1 cellular context compared by ENCODE assay signal in genomic region chr13:44989071-44989889, GRCh38.
TF ChIP-seq lines count a peak whose summit lies in the region.

A gene with protein sequence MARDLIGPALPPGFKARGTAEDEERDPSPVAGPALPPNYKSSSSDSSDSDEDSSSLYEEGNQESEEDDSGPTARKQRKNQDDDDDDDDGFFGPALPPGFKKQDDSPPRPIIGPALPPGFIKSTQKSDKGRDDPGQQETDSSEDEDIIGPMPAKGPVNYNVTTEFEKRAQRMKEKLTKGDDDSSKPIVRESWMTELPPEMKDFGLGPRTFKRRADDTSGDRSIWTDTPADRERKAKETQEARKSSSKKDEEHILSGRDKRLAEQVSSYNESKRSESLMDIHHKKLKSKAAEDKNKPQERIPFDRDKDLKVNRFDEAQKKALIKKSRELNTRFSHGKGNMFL (plus strand): TSS chr13:44989538. CDS start chr13:44989655, 117 bp downstream.
Gene NUFIP1 (minus strand): TSS chr13:44989471. CDS start chr13:44989436, 35 bp downstream.

TF ChIP-seq in HepG2, 621 proteins besides CTCF, POLR2A, EP300 and RAD21 (continued from another document and continues in another):
- TF ChIP-seq, protein P1, sequence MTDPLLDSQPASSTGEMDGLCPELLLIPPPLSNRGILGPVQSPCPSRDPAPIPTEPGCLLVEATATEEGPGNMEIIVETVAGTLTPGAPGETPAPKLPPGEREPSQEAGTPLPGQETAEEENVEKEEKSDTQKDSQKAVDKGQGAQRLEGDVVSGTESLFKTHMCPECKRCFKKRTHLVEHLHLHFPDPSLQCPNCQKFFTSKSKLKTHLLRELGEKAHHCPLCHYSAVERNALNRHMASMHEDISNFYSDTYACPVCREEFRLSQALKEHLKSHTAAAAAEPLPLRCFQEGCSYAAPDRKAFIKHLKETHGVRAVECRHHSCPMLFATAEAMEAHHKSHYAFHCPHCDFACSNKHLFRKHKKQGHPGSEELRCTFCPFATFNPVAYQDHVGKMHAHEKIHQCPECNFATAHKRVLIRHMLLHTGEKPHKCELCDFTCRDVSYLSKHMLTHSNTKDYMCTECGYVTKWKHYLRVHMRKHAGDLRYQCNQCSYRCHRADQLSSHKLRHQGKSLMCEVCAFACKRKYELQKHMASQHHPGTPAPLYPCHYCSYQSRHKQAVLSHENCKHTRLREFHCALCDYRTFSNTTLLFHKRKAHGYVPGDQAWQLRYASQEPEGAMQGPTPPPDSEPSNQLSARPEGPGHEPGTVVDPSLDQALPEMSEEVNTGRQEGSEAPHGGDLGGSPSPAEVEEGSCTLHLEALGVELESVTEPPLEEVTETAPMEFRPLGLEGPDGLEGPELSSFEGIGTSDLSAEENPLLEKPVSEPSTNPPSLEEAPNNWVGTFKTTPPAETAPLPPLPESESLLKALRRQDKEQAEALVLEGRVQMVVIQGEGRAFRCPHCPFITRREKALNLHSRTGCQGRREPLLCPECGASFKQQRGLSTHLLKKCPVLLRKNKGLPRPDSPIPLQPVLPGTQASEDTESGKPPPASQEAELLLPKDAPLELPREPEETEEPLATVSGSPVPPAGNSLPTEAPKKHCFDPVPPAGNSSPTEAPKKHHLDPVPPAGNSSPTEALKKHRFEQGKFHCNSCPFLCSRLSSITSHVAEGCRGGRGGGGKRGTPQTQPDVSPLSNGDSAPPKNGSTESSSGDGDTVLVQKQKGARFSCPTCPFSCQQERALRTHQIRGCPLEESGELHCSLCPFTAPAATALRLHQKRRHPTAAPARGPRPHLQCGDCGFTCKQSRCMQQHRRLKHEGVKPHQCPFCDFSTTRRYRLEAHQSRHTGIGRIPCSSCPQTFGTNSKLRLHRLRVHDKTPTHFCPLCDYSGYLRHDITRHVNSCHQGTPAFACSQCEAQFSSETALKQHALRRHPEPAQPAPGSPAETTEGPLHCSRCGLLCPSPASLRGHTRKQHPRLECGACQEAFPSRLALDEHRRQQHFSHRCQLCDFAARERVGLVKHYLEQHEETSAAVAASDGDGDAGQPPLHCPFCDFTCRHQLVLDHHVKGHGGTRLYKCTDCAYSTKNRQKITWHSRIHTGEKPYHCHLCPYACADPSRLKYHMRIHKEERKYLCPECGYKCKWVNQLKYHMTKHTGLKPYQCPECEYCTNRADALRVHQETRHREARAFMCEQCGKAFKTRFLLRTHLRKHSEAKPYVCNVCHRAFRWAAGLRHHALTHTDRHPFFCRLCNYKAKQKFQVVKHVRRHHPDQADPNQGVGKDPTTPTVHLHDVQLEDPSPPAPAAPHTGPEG (CRISPR knock-in tag; IDR thresholded peaks at IDR 0.05) = no peak
- TF ChIP-seq ZNF3 (CRISPR knock-in tag; IDR thresholded peaks at IDR 0.05) (0 out of 2 replicates have a peak, but pooled peaks have one; percentile 20), MLXIP (CRISPR knock-in tag; IDR thresholded peaks at IDR 0.05; ENCODE audit: borderline replicate concordance) (no peak), TCF7 (IDR thresholded peaks at IDR 0.05; ENCODE audit: low read depth) (no peak), ZEB1 (IDR thresholded peaks at IDR 0.05; ENCODE audit: insufficient replicate concordance, low read depth) (peak; percentile 37), MLLT10 (CRISPR knock-in tag; IDR thresholded peaks at IDR 0.05) (no peak), ZBTB25 (CRISPR knock-in tag; IDR thresholded peaks at IDR 0.05) (peak; percentile 36; the same call in 1 of the 2 replicates), ARNT2 (CRISPR knock-in tag; IDR thresholded peaks at IDR 0.05; ENCODE audit: low read depth) (0 out of 2 replicates have a peak, but pooled peaks have one; percentile 20), PHB2 (IDR thresholded peaks at IDR 0.05; ENCODE audit: partially characterized antibody) (no peak), ZBTB4 (CRISPR knock-in tag; IDR thresholded peaks at IDR 0.05; ENCODE audit: borderline replicate concordance) (no peak; the same call in 1 of the 2 replicates), ZNF556 (CRISPR knock-in tag; IDR thresholded peaks at IDR 0.05; ENCODE audit: borderline replicate concordance) (peak; percentile 85; the same call in 1 of the 2 replicates), ZNF501 (CRISPR knock-in tag; IDR thresholded peaks at IDR 0.05) (peak; percentile 73), SAP130 (CRISPR knock-in tag; IDR thresholded peaks at IDR 0.05; ENCODE audit: low read depth) (peak; percentile 98), MED13 (CRISPR knock-in tag; IDR thresholded peaks at IDR 0.05) (no peak), IRX3 (CRISPR knock-in tag; IDR thresholded peaks at IDR 0.05; ENCODE audit: borderline replicate concordance, low read depth) (0 out of 2 replicates have a peak, but pooled peaks have one; percentile 83), RFXAP (CRISPR knock-in tag; IDR thresholded peaks at IDR 0.05; ENCODE audit: borderline replicate concordance) (0 out of 2 replicates have a peak, but pooled peaks have one; percentile 41), HCFC1 (IDR thresholded peaks at IDR 0.05; ENCODE audit: low read depth, low read length) (peak; percentile 69; the same call in 1 of the 2 replicates), ZNF354B (CRISPR knock-in tag; IDR thresholded peaks at IDR 0.05) (no peak), ZNF331 (CRISPR knock-in tag; IDR thresholded peaks at IDR 0.05) (peak; percentile 84), ZFP36L2 (CRISPR knock-in tag; IDR thresholded peaks at IDR 0.05) (no peak), ARID4A (CRISPR knock-in tag; IDR thresholded peaks at IDR 0.05; ENCODE audit: borderline replicate concordance) (peak; percentile 98), SRSF9 (IDR thresholded peaks at IDR 0.05; ENCODE audit: borderline replicate concordance, insufficient read depth, low read depth, low read length, poor library complexity, severe bottlenecking) (no peak), RFX5 (IDR thresholded peaks at IDR 0.05; ENCODE audit: low read depth, low read length) (0 out of 2 replicates have a peak, but pooled peaks have one; percentile 23), RORA (CRISPR knock-in tag; IDR thresholded peaks at IDR 0.05) (no peak)
- TF ChIP-seq, protein P2, sequence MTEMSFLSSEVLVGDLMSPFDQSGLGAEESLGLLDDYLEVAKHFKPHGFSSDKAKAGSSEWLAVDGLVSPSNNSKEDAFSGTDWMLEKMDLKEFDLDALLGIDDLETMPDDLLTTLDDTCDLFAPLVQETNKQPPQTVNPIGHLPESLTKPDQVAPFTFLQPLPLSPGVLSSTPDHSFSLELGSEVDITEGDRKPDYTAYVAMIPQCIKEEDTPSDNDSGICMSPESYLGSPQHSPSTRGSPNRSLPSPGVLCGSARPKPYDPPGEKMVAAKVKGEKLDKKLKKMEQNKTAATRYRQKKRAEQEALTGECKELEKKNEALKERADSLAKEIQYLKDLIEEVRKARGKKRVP (CRISPR knock-in tag; IDR thresholded peaks at IDR 0.05) = no peak
- TF ChIP-seq, protein P3, sequence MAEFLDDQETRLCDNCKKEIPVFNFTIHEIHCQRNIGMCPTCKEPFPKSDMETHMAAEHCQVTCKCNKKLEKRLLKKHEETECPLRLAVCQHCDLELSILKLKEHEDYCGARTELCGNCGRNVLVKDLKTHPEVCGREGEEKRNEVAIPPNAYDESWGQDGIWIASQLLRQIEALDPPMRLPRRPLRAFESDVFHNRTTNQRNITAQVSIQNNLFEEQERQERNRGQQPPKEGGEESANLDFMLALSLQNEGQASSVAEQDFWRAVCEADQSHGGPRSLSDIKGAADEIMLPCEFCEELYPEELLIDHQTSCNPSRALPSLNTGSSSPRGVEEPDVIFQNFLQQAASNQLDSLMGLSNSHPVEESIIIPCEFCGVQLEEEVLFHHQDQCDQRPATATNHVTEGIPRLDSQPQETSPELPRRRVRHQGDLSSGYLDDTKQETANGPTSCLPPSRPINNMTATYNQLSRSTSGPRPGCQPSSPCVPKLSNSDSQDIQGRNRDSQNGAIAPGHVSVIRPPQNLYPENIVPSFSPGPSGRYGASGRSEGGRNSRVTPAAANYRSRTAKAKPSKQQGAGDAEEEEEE (CRISPR knock-in tag; IDR thresholded peaks at IDR 0.05; ENCODE audit: borderline replicate concordance) = no peak
- TF ChIP-seq, protein P4, sequence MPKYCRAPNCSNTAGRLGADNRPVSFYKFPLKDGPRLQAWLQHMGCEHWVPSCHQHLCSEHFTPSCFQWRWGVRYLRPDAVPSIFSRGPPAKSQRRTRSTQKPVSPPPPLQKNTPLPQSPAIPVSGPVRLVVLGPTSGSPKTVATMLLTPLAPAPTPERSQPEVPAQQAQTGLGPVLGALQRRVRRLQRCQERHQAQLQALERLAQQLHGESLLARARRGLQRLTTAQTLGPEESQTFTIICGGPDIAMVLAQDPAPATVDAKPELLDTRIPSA (CRISPR knock-in tag; IDR thresholded peaks at IDR 0.05; ENCODE audit: borderline replicate concordance) = no peak
